21 cellular contexts compared by ENCODE assay signal in genomic region chr16:30414159-30414558, GRCh38. TPM values are rescaled to one million over a fixed set of nuclear protein-coding genes. Genes with fewer than 3 reads are reported as not detected.
"Had no signal": no experiment of that assay in that cellular context is flagged by ENCODE, and none has a peak within 500 bp of the region (broad histone marks: within the 10 kb centered on the region; RNA-seq: fewer than 3 reads in every experiment).

No MANE protein-coding gene starts in this region.

- ATAC-seq: activated T-cell treated with anti-CD3 and anti-CD28 coated beads, Interleukin-2, amount 50 U/mL, for 4 hours; WTC11 had no signal

- H3K9me3 Mint-ChIP-seq: activated CD4-positive, alpha-beta memory T cell treated with anti-CD3 and anti-CD28 coated beads for 36 hours; activated naive CD4-positive, alpha-beta T cell treated with anti-CD3 and anti-CD28 coated beads for 36 hours; activated T-cell treated with anti-CD3 and anti-CD28 coated beads, Interleukin-2, amount 50 U/mL, for 4 hours; endodermal cell; memory B cell; neural progenitor cell; WTC11 had no signal

- H3K4me3 ChIP-seq: dorsolateral prefrontal cortex, neural progenitor cell, transverse colon, vagina had no signal

- H3K27me3 Mint-ChIP-seq: activated CD4-positive, alpha-beta memory T cell treated with anti-CD3 and anti-CD28 coated beads for 36 hours; memory B cell had no signal

- H3K27ac ChIP-seq: brain microvascular endothelial cell, dorsolateral prefrontal cortex, neural progenitor cell, transverse colon, vagina had no signal

- DNase-seq: activated CD4-positive, alpha-beta memory T cell treated with anti-CD3 and anti-CD28 coated beads for 36 hours; activated CD4-positive, alpha-beta T cell treated with anti-CD3 and anti-CD28 coated beads for 4 hours; activated naive CD4-positive, alpha-beta T cell treated with anti-CD3 and anti-CD28 coated beads for 36 hours; activated T-cell treated with anti-CD3 and anti-CD28 coated beads, Interleukin-2, amount 50 U/mL, for 4 hours; anterior cingulate cortex; brain microvascular endothelial cell; central memory CD4-positive, alpha-beta T cell; dorsolateral prefrontal cortex; endodermal cell; foreskin melanocyte; stimulated activated CD4-positive, alpha-beta T cell treated with anti-CD3 and anti-CD28 coated beads, Interleukin-12 subunit alpha, Interleukin-12 subunit beta, amount 100 ng/mL, for 4 hours; stimulated activated CD4-positive, alpha-beta T cell treated with anti-CD3 and anti-CD28 coated beads, Interleukin-1b, Interleukin-23, amount 100 ng/mL, for 48 hours; stimulated activated CD8-positive, alpha-beta memory T cell treated with anti-CD3 and anti-CD28 coated beads, Interleukin-4, amount 100 ng/mL, for 48 hours; stimulated activated naive CD4-positive, alpha-beta T cell treated with Interleukin-2 at 50 U/mL for 16 hours; transverse colon had no signal

- H3K9me3 ChIP-seq: transverse colon, vagina had no signal

- H3K27me3 ChIP-seq: brain microvascular endothelial cell, dorsolateral prefrontal cortex, neural progenitor cell, transverse colon, vagina had no signal

- H2AFZ ChIP-seq: neural progenitor cell had no signal

- H3K4me2 ChIP-seq: neural progenitor cell had no signal

- H3K36me3 ChIP-seq: neural progenitor cell, transverse colon had no signal

- H3K9ac ChIP-seq: neural progenitor cell had no signal

- H3K27ac Mint-ChIP-seq: activated CD4-positive, alpha-beta memory T cell treated with anti-CD3 and anti-CD28 coated beads for 36 hours; neural progenitor cell; WTC11 had no signal

- H3K4me3 Mint-ChIP-seq: activated CD4-positive, alpha-beta memory T cell treated with anti-CD3 and anti-CD28 coated beads for 36 hours; activated naive CD4-positive, alpha-beta T cell treated with anti-CD3 and anti-CD28 coated beads for 36 hours; activated T-cell treated with anti-CD3 and anti-CD28 coated beads, Interleukin-2, amount 50 U/mL, for 4 hours; endodermal cell; memory B cell; neural progenitor cell; WTC11 had no signal

RNA-seq across cellular contexts. Expression of gene SEPTIN1, which starts 31.8 kb away (rescaled TPM):
- total RNA-seq: osteoblast had no signal
- polyA plus RNA-seq: fibroblast of lung had no signal
